ENCODE assay signal across 12 cellular contexts in genomic region chr22:28440517-28441366, GRCh38.
DNase-seq lines count a peak whose midpoint lies in the region; ATAC-seq and TF ChIP-seq lines count a peak whose summit lies in the region.
"Had no signal": no experiment of that assay in that cellular context is flagged by ENCODE, and none has a peak within 500 bp of the region (broad histone marks: within the 10 kb centered on the region; RNA-seq: fewer than 3 reads in every experiment).

No MANE protein-coding gene starts in this region.

- no peak overlapping the region for H2BK120ac ChIP-seq in mesenchymal stem cell (ENCODE audit: low read depth, low read length)

- no peak overlapping the region for H2BK15ac ChIP-seq in mesenchymal stem cell (ENCODE audit: low read depth, poor library complexity, severe bottlenecking)

- TF ChIP-seq CTCF in chondrocyte (IDR thresholded peaks at IDR 0.05) (no peak), upper lobe of left lung (IDR thresholded peaks at IDR 0.05) (peak in 1 of 6 experiments; percentile 11)

- no peak overlapping the region for H2AK5ac ChIP-seq in mesenchymal stem cell (ENCODE audit: low read length, severe bottlenecking)

- H3K4me1 ChIP-seq in mesenchymal stem cell (ENCODE audit: control insufficient read depth, insufficient read depth, low read depth, low read length) (peaks cover 2% of the 10 kb centered on the region), upper lobe of left lung (peaks cover 6 to 37% (median 27%) of the 10 kb centered on the region in 4 donors)

- no peak overlapping the region for H3K27ac Mint-ChIP-seq in activated T-cell treated with anti-CD3 and anti-CD28 coated beads, Interleukin-2, amount 50 U/mL, for 72 hours
- no peak overlapping the region for H3K27ac Mint-ChIP-seq in activated T-cell treated with anti-CD3 and anti-CD28 coated beads, Interleukin-2, amount 50 U/mL, for 24 hours
- peak overlapping the region; percentile 79 for H3K27ac Mint-ChIP-seq in chondrocyte (ENCODE audit: unreplicated experiment)

- H3K9me3 ChIP-seq in mesenchymal stem cell (ENCODE audit: control insufficient read depth, low read length) (no peaks in the 10 kb centered on the region), upper lobe of left lung (no peaks in the 10 kb centered on the region)
- H3K9me3 ChIP-seq: thyroid gland had no signal

- no peak overlapping the region for H2BK12ac ChIP-seq in mesenchymal stem cell (ENCODE audit: low read length in 2 of 2)

- no peak overlapping the region for H3K4me2 ChIP-seq in mesenchymal stem cell (ENCODE audit: low read length, poor library complexity, severe bottlenecking)

- TF ChIP-seq EP300 in upper lobe of left lung (IDR thresholded peaks at IDR 0.05), result no peak

- peaks cover 6% of the 10 kb centered on the region for H3K27me3 Mint-ChIP-seq in activated T-cell treated with anti-CD3 and anti-CD28 coated beads, Interleukin-2, amount 50 U/mL, for 72 hours (ENCODE audit: low read depth)
- peaks cover 28% of the 10 kb centered on the region for H3K27me3 Mint-ChIP-seq in activated T-cell treated with anti-CD3 and anti-CD28 coated beads, Interleukin-2, amount 50 U/mL, for 24 hours
- H3K27me3 Mint-ChIP-seq in chondrocyte (ENCODE audit: low read depth), result no peaks in the 10 kb centered on the region

- ATAC-seq in activated T-cell treated with anti-CD3 and anti-CD28 coated beads, Interleukin-2, amount 50 U/mL, for 72 hours (replicated peaks in 1 of 2), result no peak
- ATAC-seq in upper lobe of left lung (ENCODE audit: low FRiP score in 2 of 2) (no peak), HG02642 (IDR thresholded peaks at IDR 0.05; ENCODE audit: poor library complexity, unreplicated experiment) (no peak), HG02678 (IDR thresholded peaks at IDR 0.05; ENCODE audit: unreplicated experiment) (no peak)

- no peak overlapping the region for H3K14ac ChIP-seq in mesenchymal stem cell (ENCODE audit: low read length in 2 of 2)

- no peak overlapping the region for H4K91ac ChIP-seq in mesenchymal stem cell (ENCODE audit: low read length)

- H3K79me1 ChIP-seq in mesenchymal stem cell (replicated peaks; ENCODE audit: low read length, poor library complexity, severe bottlenecking), result peaks cover 17% of the 10 kb centered on the region

- H3K27me3 ChIP-seq in mesenchymal stem cell (ENCODE audit: control insufficient read depth in 1 of 2, insufficient read depth in 1 of 2, low read length in 2 of 2) (no peaks in the 10 kb centered on the region), upper lobe of left lung (no peaks in the 10 kb centered on the region)
- H3K27me3 ChIP-seq: thyroid gland had no signal

- no peak overlapping the region for H3K18ac ChIP-seq in mesenchymal stem cell (ENCODE audit: low read depth in 1 of 2, low read length in 2 of 2)

- no peak overlapping the region for H3K4ac ChIP-seq in mesenchymal stem cell (ENCODE audit: low read depth in 1 of 2, low read length in 2 of 2)

- H3K9ac ChIP-seq in mesenchymal stem cell (ENCODE audit: low read length), result peak overlapping the region; percentile 94

- peak overlapping the region; percentile 9 to 92 for H3K4me3 Mint-ChIP-seq in activated T-cell treated with anti-CD3 and anti-CD28 coated beads, Interleukin-2, amount 50 U/mL, for 72 hours
- H3K4me3 Mint-ChIP-seq in activated T-cell treated with anti-CD3 and anti-CD28 coated beads, Interleukin-2, amount 50 U/mL, for 24 hours, result no peak overlapping the region
- H3K4me3 Mint-ChIP-seq in chondrocyte (ENCODE audit: unreplicated experiment), result peak overlapping the region; percentile 78

- H3K36me3 ChIP-seq in mesenchymal stem cell (ENCODE audit: control insufficient read depth in 1 of 2, insufficient read depth in 2 of 2, low read depth in 1 of 2, low read length in 2 of 2) (no peaks in the 10 kb centered on the region), upper lobe of left lung (no peaks in the 10 kb centered on the region)
- H3K36me3 ChIP-seq: thyroid gland had no signal

- no peak for TF ChIP-seq POLR2A in upper lobe of left lung (IDR thresholded peaks at IDR 0.05)

- no peak overlapping the region for H4K8ac ChIP-seq in mesenchymal stem cell (ENCODE audit: low read length)

- H3K27ac ChIP-seq in mesenchymal stem cell (ENCODE audit: low read length, poor library complexity, severe bottlenecking), result no peak overlapping the region
- H3K27ac ChIP-seq in upper lobe of left lung, result peak overlapping the region in 3 of 4 donors; percentile 76 to 87 (median 86)

- H3K4me3 ChIP-seq in mesenchymal stem cell (ENCODE audit: insufficient read depth in 1 of 2, low read depth in 1 of 2, low read length in 2 of 2) (peak overlapping the region in 1 of 2 experiments; percentile 79), upper lobe of left lung (peak overlapping the region in 3 of 4 donors; percentile 53 to 61 (median 57))

- no peak for DNase-seq in activated T-cell treated with anti-CD3 and anti-CD28 coated beads, Interleukin-2, amount 50 U/mL, for 72 hours
- DNase-seq in activated T-cell treated with anti-CD3 and anti-CD28 coated beads, Interleukin-2, amount 50 U/mL, for 24 hours, result no peak
- no peak for DNase-seq in chondrocyte (ENCODE audit: low spot score)
- peak; percentile 28 for DNase-seq in mesenchymal stem cell
- DNase-seq in upper lobe of left lung, result no peak
- no peak for DNase-seq in stimulated activated CD4-positive, alpha-beta T cell treated with anti-CD3 and anti-CD28 coated beads, Interleukin-2, amount 100 ng/mL, for 48 hours
- DNase-seq: caudate nucleus, NCI-H1105, SHP77 treated with DMSO at 0.1 percent for 48 hours had no signal

- H3K9me3 Mint-ChIP-seq in activated T-cell treated with anti-CD3 and anti-CD28 coated beads, Interleukin-2, amount 50 U/mL, for 72 hours, result no peaks in the 10 kb centered on the region
- H3K9me3 Mint-ChIP-seq in activated T-cell treated with anti-CD3 and anti-CD28 coated beads, Interleukin-2, amount 50 U/mL, for 24 hours, result no peaks in the 10 kb centered on the region
- no peaks in the 10 kb centered on the region for H3K9me3 Mint-ChIP-seq in chondrocyte (ENCODE audit: low read depth)

- peaks cover 27% of the 10 kb centered on the region for H3K4me1 Mint-ChIP-seq in activated T-cell treated with anti-CD3 and anti-CD28 coated beads, Interleukin-2, amount 50 U/mL, for 72 hours (ENCODE audit: low read depth)
- peaks cover 31% of the 10 kb centered on the region for H3K4me1 Mint-ChIP-seq in activated T-cell treated with anti-CD3 and anti-CD28 coated beads, Interleukin-2, amount 50 U/mL, for 24 hours (ENCODE audit: low read depth)
- H3K4me1 Mint-ChIP-seq in chondrocyte (ENCODE audit: low read depth), result peaks cover 43% of the 10 kb centered on the region

- 100% methylated on average over 1 of the region's 4 CpGs for WGBS in mesenchymal stem cell
- 37 to 41% methylated on average over 4 of the region's 4 CpGs for WGBS in upper lobe of left lung, 2 donors

- H2BK5ac ChIP-seq in mesenchymal stem cell (ENCODE audit: low read depth, low read length, poor library complexity, severe bottlenecking), result no peak overlapping the region

- H3K23ac ChIP-seq in mesenchymal stem cell (ENCODE audit: low read length in 2 of 2), result no peak overlapping the region

- no peaks in the 10 kb centered on the region for H3K36me3 Mint-ChIP-seq in activated T-cell treated with anti-CD3 and anti-CD28 coated beads, Interleukin-2, amount 50 U/mL, for 72 hours (ENCODE audit: insufficient read depth in 2 of 2)
- no peaks in the 10 kb centered on the region for H3K36me3 Mint-ChIP-seq in activated T-cell treated with anti-CD3 and anti-CD28 coated beads, Interleukin-2, amount 50 U/mL, for 24 hours (ENCODE audit: low read depth)
- no peaks in the 10 kb centered on the region for H3K36me3 Mint-ChIP-seq in chondrocyte (ENCODE audit: low read depth)

- no peak overlapping the region for H2AFZ ChIP-seq in mesenchymal stem cell (ENCODE audit: low read depth, low read length)
